Comparison of ENCODE assay signal across 23 cellular contexts in genomic region chr3:134793562-134793961, GRCh38. TPM values are rescaled to one million over a fixed set of nuclear protein-coding genes. Genes with fewer than 3 reads are reported as not detected.
A peak's percentile ranks its signal among the peaks of the same experiment; 100 is the strongest.
DNase-seq lines count a peak whose midpoint lies in the region; ATAC-seq, FAIRE-seq and TF ChIP-seq lines count a peak whose summit lies in the region.
"Had no signal": no experiment of that assay in that cellular context is flagged by ENCODE, and none has a peak within 500 bp of the region (broad histone marks: within the 10 kb centered on the region; RNA-seq: fewer than 3 reads in every experiment).

No MANE protein-coding gene starts in this region.

- H3K9me3 Mint-ChIP-seq in activated naive CD8-positive, alpha-beta T cell treated with anti-CD3 and anti-CD28 coated beads, Interleukin-2, amount 10 ng/mL, durations not matched to agents 7 days and 5 days, result no peaks in the 10 kb centered on the region
- H3K9me3 Mint-ChIP-seq in activated naive CD8-positive, alpha-beta T cell treated with anti-CD3 and anti-CD28 coated beads for 36 hours, result no peaks in the 10 kb centered on the region
- no peaks in the 10 kb centered on the region for H3K9me3 Mint-ChIP-seq in osteocyte (ENCODE audit: unreplicated experiment)

- H3K4me1 Mint-ChIP-seq in activated naive CD8-positive, alpha-beta T cell treated with anti-CD3 and anti-CD28 coated beads, Interleukin-2, amount 10 ng/mL, durations not matched to agents 7 days and 5 days, result peaks cover 16% of the 10 kb centered on the region
- H3K4me1 Mint-ChIP-seq in activated naive CD8-positive, alpha-beta T cell treated with anti-CD3 and anti-CD28 coated beads for 36 hours, result peaks cover 4% of the 10 kb centered on the region
- H3K4me1 Mint-ChIP-seq in osteocyte (ENCODE audit: unreplicated experiment), result peaks cover 11% of the 10 kb centered on the region

- H3K79me2 ChIP-seq in H1 (ENCODE audit: control insufficient read depth in 1 of 2, insufficient read depth in 2 of 2, low read length in 2 of 2), result no peaks in the 10 kb centered on the region

- H3K4me1 ChIP-seq in H1 (replicated peaks in 1 of 4; ENCODE audit: control insufficient read depth in 3 of 4, insufficient read depth in 4 of 4, low read length in 3 of 4) (peaks cover 3 to 17% (median 12%) of the 10 kb centered on the region in 4 experiments; a peak in 6 of 7 replicates), breast epithelium (peaks cover 0 to 5% of the 10 kb centered on the region in 2 donors)

- H2BK15ac ChIP-seq in H1 (ENCODE audit: low read length), result 0 out of 2 replicates have a peak overlapping the region, but pooled peaks have one; percentile 72

- H3K27me3 Mint-ChIP-seq in activated naive CD8-positive, alpha-beta T cell treated with anti-CD3 and anti-CD28 coated beads, Interleukin-2, amount 10 ng/mL, durations not matched to agents 7 days and 5 days, result peaks cover 64% of the 10 kb centered on the region
- peaks cover 65% of the 10 kb centered on the region for H3K27me3 Mint-ChIP-seq in activated naive CD8-positive, alpha-beta T cell treated with anti-CD3 and anti-CD28 coated beads for 36 hours
- peaks cover 51% of the 10 kb centered on the region for H3K27me3 Mint-ChIP-seq in osteocyte (ENCODE audit: unreplicated experiment)

- H3K79me1 ChIP-seq in H1 (ENCODE audit: low read depth, low read length), result no peaks in the 10 kb centered on the region; the same call in 1 of the 2 replicates

- no peak overlapping the region for H3K56ac ChIP-seq in H1 (replicated peaks; ENCODE audit: insufficient read length, low read depth, low read length)

- H3K4me3 ChIP-seq in H1 (ENCODE audit: extremely low read depth in 1 of 4, insufficient read depth in 2 of 4, low read depth in 3 of 4, low read length in 4 of 4), result no peak overlapping the region
- H3K4me3 ChIP-seq in breast epithelium, result no peak overlapping the region
- H3K4me3 ChIP-seq: BLaER1 had no signal

- H2BK20ac ChIP-seq in H1 (ENCODE audit: low read length), result no peak overlapping the region

- H3K23me2 ChIP-seq in H1 (ENCODE audit: low read depth, low read length), result peaks cover 19% of the 10 kb centered on the region; the same call in 1 of the 2 replicates

- 0 out of 2 replicates have a peak overlapping the region, but pooled peaks have one; percentile 60 for H2BK12ac ChIP-seq in H1 (ENCODE audit: low read depth, low read length)

- TF ChIP-seq RAD21 in H1 (IDR thresholded peaks at IDR 0.05 in 1 of 2, conservative IDR thresholded peaks at IDR 0.05 in 1 of 2; ENCODE audit: low read depth in 2 of 2, low read length in 2 of 2), result no peak

- WGBS in H1 (ENCODE audit: extremely low coverage in 1 of 2, insufficient coverage in 1 of 2, insufficient read length in 1 of 2, insufficient replicate concordance in 2 of 2, low coverage in 1 of 2, low lambda C conversion rate in 2 of 2, missing lambda C conversion rate in 1 of 2), 2 experiments, result 95% methylated on average over 4 of the region's 4 CpGs; no CpG with 5 or more reads in 1 of the 2 experiments

- no peak overlapping the region for H4K91ac ChIP-seq in H1 (replicated peaks; ENCODE audit: insufficient read length, low read length)

- H3K23ac ChIP-seq in H1 (ENCODE audit: insufficient read length), result no peak overlapping the region

- no peak overlapping the region for H3K14ac ChIP-seq in H1 (ENCODE audit: insufficient read length)

- H4K20me1 ChIP-seq in H1 (replicated peaks in 1 of 2; ENCODE audit: control insufficient read depth in 1 of 2, insufficient read depth in 2 of 2, low read length in 2 of 2), result peaks cover 1 to 2% of the 10 kb centered on the region in 2 experiments

- H3K9me3 ChIP-seq in H1 (ENCODE audit: insufficient read depth in 2 of 2, low read depth in 1 of 2, low read length in 1 of 2), result no peaks in the 10 kb centered on the region
- no peaks in the 10 kb centered on the region for H3K9me3 ChIP-seq in breast epithelium
- H3K9me3 ChIP-seq: BLaER1 had no signal

- H4K5ac ChIP-seq in H1 (ENCODE audit: insufficient read length, low read depth, low read length), result no peak overlapping the region

- no peak overlapping the region for H3K18ac ChIP-seq in H1 (ENCODE audit: extremely low read depth, low read length)

- TF ChIP-seq CTCF in H1 (IDR thresholded peaks at IDR 0.05; ENCODE audit: control extremely low read depth in 1 of 3, insufficient read depth in 1 of 3, low read depth in 1 of 3, low read length in 3 of 3) (no peak), osteocyte (IDR thresholded peaks at IDR 0.05) (no peak), breast epithelium (IDR thresholded peaks at IDR 0.05) (no peak)

- ATAC-seq in activated naive CD8-positive, alpha-beta T cell treated with anti-CD3 and anti-CD28 coated beads, Interleukin-2, amount 10 ng/mL, durations not matched to agents 7 days and 5 days (ENCODE audit: low read depth), result no peak

- no peak overlapping the region for H2AFZ ChIP-seq in H1 (ENCODE audit: low read length)

- DNase-seq in activated naive CD8-positive, alpha-beta T cell treated with anti-CD3 and anti-CD28 coated beads, Interleukin-2, amount 10 ng/mL, durations not matched to agents 7 days and 5 days, result no peak
- DNase-seq in activated naive CD8-positive, alpha-beta T cell treated with anti-CD3 and anti-CD28 coated beads for 36 hours, result no peak
- DNase-seq in H1 (ENCODE audit: low read depth in 1 of 2, low spot score in 2 of 2), result peak in 1 of 2 experiments; percentile 6
- DNase-seq in osteocyte (ENCODE audit: extremely low spot score, unreplicated experiment), result peak; percentile 54
- no peak for DNase-seq in stimulated activated CD4-positive, alpha-beta T cell treated with anti-CD3 and anti-CD28 coated beads, Interleukin-1b, Interleukin-23, amount 100 ng/mL, for 48 hours
- DNase-seq in DMS 273 (lab: John Stamatoyannopoulos, UW; ENCODE audit: unreplicated experiment), result no peak
- no peak for DNase-seq in breast epithelium (ENCODE audit: low spot score in 2 of 2)
- DNase-seq: CD4-positive, CD25-positive, alpha-beta regulatory T cell; CD8-positive, alpha-beta memory T cell; DMS53; DMS79 treated with DMSO at 0.1 percent for 48 hours; GF-D8; GOT3; H7; HCEC 1CT had no signal

- TF ChIP-seq POLR2A in H1 (IDR thresholded peaks at IDR 0.05; ENCODE audit: control extremely low read depth in 1 of 2, low read depth in 2 of 2, low read length in 2 of 2) (no peak), breast epithelium (IDR thresholded peaks at IDR 0.05) (no peak)

- intact Hi-C loops in breast epithelium (cut with DNase I; ENCODE audit: low total_unique reads), result no loop called here

- H3K36me3 ChIP-seq in H1 (ENCODE audit: control insufficient read depth in 2 of 4, insufficient read depth in 4 of 4, low read length in 3 of 4) (no peaks in the 10 kb centered on the region; a peak in 1 of 8 replicates), breast epithelium (no peaks in the 10 kb centered on the region)
- H3K36me3 ChIP-seq: BLaER1 had no signal

- H3K4ac ChIP-seq in H1 (replicated peaks; ENCODE audit: insufficient read length, low read depth, low read length), result no peak overlapping the region

- H3K27me3 ChIP-seq in H1 (replicated peaks in 1 of 4; ENCODE audit: control insufficient read depth in 3 of 4, extremely low read depth in 1 of 4, insufficient read depth in 3 of 4, low read length in 3 of 4), result peaks cover 14 to 41% (median 32%) of the 10 kb centered on the region in 4 experiments
- peaks cover 0 to 28% of the 10 kb centered on the region in 2 donors for H3K27me3 ChIP-seq in breast epithelium

- H2AK5ac ChIP-seq in H1 (ENCODE audit: low read depth, low read length), result no peak overlapping the region

- no peak overlapping the region for H3K9ac ChIP-seq in H1 (replicated peaks in 1 of 4; ENCODE audit: extremely low read depth in 1 of 4, low read depth in 3 of 4, low read length in 3 of 4)
- H3K9ac ChIP-seq: BLaER1 had no signal

- H2BK120ac ChIP-seq in H1 (replicated peaks; ENCODE audit: low read depth, low read length), result no peak overlapping the region

- no peak overlapping the region for H2BK5ac ChIP-seq in H1 (ENCODE audit: low read depth, low read length)

- POLR2A ChIA-PET in activated naive CD8-positive, alpha-beta T cell treated with anti-CD3 and anti-CD28 coated beads, Interleukin-2, amount 10 ng/mL, durations not matched to agents 7 days and 5 days (lab: Charles Lee), result no interaction called here
- POLR2A ChIA-PET in H1 (lab: Charles Lee; ENCODE audit: partially characterized antibody), result interaction anchor here (0.6 kb wide), 1 partner anchor 14 kb away, joined by 3 read pairs; no protein-coding TSS in a partner anchor

- H3K4me2 ChIP-seq in H1 (ENCODE audit: insufficient read depth in 1 of 2, low read depth in 2 of 2, low read length in 2 of 2), result no peak overlapping the region
- H3K4me2 ChIP-seq: BLaER1 had no signal

- H3K27ac ChIP-seq in H1 (ENCODE audit: low read depth, low read length), result no peak overlapping the region
- H3K27ac ChIP-seq in breast epithelium, result no peak overlapping the region
- H3K27ac ChIP-seq: 22Rv1, BLaER1, C4-2B had no signal

- no peak overlapping the region for H3K4me3 Mint-ChIP-seq in activated naive CD8-positive, alpha-beta T cell treated with anti-CD3 and anti-CD28 coated beads, Interleukin-2, amount 10 ng/mL, durations not matched to agents 7 days and 5 days
- no peak overlapping the region for H3K4me3 Mint-ChIP-seq in activated naive CD8-positive, alpha-beta T cell treated with anti-CD3 and anti-CD28 coated beads for 36 hours
- no peak overlapping the region for H3K4me3 Mint-ChIP-seq in osteocyte (ENCODE audit: unreplicated experiment)
- H3K4me3 Mint-ChIP-seq: B cell had no signal

- peak overlapping the region; percentile 19 for H3K27ac Mint-ChIP-seq in activated naive CD8-positive, alpha-beta T cell treated with anti-CD3 and anti-CD28 coated beads, Interleukin-2, amount 10 ng/mL, durations not matched to agents 7 days and 5 days
- H3K27ac Mint-ChIP-seq in activated naive CD8-positive, alpha-beta T cell treated with anti-CD3 and anti-CD28 coated beads for 36 hours, result no peak overlapping the region
- H3K27ac Mint-ChIP-seq in osteocyte (ENCODE audit: unreplicated experiment), result no peak overlapping the region
- H3K27ac Mint-ChIP-seq: B cell; CD8-positive, alpha-beta memory T cell had no signal

- CTCF ChIA-PET in H1 (lab: Charles Lee; ENCODE audit: partially characterized antibody), result interaction anchor here (0.9 to 9.0 kb wide), 18 partner anchors 8 to 711 kb away, joined by 3 to 84 read pairs (median 8); no protein-coding TSS in a partner anchor

- no peaks in the 10 kb centered on the region for H3K36me3 Mint-ChIP-seq in activated naive CD8-positive, alpha-beta T cell treated with anti-CD3 and anti-CD28 coated beads, Interleukin-2, amount 10 ng/mL, durations not matched to agents 7 days and 5 days
- no peaks in the 10 kb centered on the region for H3K36me3 Mint-ChIP-seq in activated naive CD8-positive, alpha-beta T cell treated with anti-CD3 and anti-CD28 coated beads for 36 hours
- H3K36me3 Mint-ChIP-seq in osteocyte (ENCODE audit: unreplicated experiment), result no peaks in the 10 kb centered on the region
- H3K36me3 Mint-ChIP-seq: CD4-positive, CD25-positive, alpha-beta regulatory T cell; CD8-positive, alpha-beta memory T cell had no signal

- TF ChIP-seq EP300 in H1 (IDR thresholded peaks at IDR 0.05; ENCODE audit: borderline replicate concordance in 1 of 2, low read depth in 2 of 2, low read length in 2 of 2), result no peak

- no peak for FAIRE-seq in H1 (lab: Jason Lieb, UNC)
- FAIRE-seq: A204.1, D721Med, GM12892 had no signal

- H4K8ac ChIP-seq in H1 (ENCODE audit: extremely low read depth, insufficient read depth, low read length), result no peak overlapping the region

RNA-seq across cellular contexts. Expression of gene EPHB1, which starts 1.5 kb away (rescaled TPM):
- total RNA-seq in activated naive CD8-positive, alpha-beta T cell treated with anti-CD3 and anti-CD28 coated beads, Interleukin-2, amount 10 ng/mL, durations not matched to agents 7 days and 5 days, result under 1 TPM; 0.39 to 0.91 TPM
- not detected for total RNA-seq in activated naive CD8-positive, alpha-beta T cell treated with anti-CD3 and anti-CD28 coated beads for 36 hours
- 5.9 TPM in 2 replicates for total RNA-seq in H1 (2021; fragmentation: NEBNext Ultra II Directional; extraction: Animal tissue kit (Norgen Biotek cat#: 25700))
- 3.5 and 5.4 TPM in 2 replicates for polyA plus RNA-seq in H1 (2011; rRNA removed)
- polyA plus RNA-seq in H1 (2011; cell fraction: cytosol; rRNA removed), result 3.2 TPM
- polyA plus RNA-seq in H1 (2011; cell fraction: nucleus; rRNA removed), result 7.8 TPM
- 4.5 to 5.2 TPM (median 4.8 TPM) in 4 replicates for polyA plus RNA-seq in H1 (2012, experiment 1 of 2)
- 1.6 TPM for polyA plus RNA-seq in H1 (2012, experiment 2 of 2)
- polyA plus RNA-seq in H1 (2013, experiment 1 of 2), result 6.0 TPM
- polyA plus RNA-seq in H1 (2013, experiment 2 of 2), result 6.3 TPM
- polyA minus RNA-seq in H1 (2011; rRNA and poly(A)+ RNA removed), result 8.8 and 10.6 TPM in 2 replicates
- 6.4 TPM for polyA minus RNA-seq in H1 (2011; cell fraction: cytosol; rRNA and poly(A)+ RNA removed)
- polyA minus RNA-seq in H1 (2011; cell fraction: nucleus; rRNA and poly(A)+ RNA removed), result 39.9 TPM
- 0.75 and 1.1 TPM in 2 replicates for total RNA-seq in osteocyte
- 1 to 10 TPM; 1.8 to 5.9 (median 3.4) TPM for total RNA-seq in breast epithelium
- total RNA-seq: B cell; CD8-positive, alpha-beta memory T cell; G401 had no signal
